ENCODE assay signal across 19 cellular contexts in the genomic region with DNA sequence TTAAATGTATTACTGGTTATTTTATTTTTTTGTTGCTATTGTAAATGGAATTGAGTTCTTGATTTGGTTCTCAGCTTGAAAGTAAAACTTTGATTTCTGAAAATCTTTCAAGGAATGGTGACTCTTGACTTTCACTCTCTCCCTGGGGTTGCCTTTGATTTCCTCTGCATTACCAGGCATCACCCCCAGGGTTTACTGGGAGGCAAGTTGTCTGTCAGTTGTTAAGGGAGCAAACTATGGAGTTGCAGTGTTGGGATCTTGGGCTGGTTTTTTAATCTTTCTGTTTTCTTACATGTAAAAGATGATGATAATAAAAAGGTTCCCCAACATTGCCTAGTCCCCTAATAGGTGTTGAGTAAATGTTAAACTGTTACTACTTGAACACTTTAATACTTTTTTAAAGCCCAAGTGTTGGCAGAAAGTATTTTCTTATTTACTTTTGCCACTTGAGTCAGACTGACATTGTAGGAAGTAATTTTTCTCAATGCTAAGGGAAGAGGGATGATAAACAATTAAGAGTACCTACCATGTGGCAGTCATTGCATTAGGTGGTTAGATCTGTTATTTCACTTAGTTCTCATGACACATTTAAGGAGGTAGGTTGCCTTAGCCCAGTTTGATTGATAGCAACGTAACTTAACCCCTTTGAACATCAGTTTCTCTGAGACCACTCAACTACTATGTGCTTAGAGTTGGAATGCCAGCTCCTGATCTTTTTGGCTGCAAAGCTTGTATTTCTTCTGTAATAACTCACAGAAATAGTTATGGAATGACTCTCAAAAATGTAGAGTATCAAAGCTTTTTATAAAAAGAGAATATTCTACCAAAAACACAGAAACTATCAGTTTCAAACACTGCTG.
DNase-seq lines count a peak whose midpoint lies in the region; ATAC-seq and TF ChIP-seq lines count a peak whose summit lies in the region.
"Had no signal": no experiment of that assay in that cellular context is flagged by ENCODE, and none has a peak within 500 bp of the region (broad histone marks: within the 10 kb centered on the region; RNA-seq: fewer than 3 reads in every experiment).

No MANE protein-coding gene starts in this region.

- in situ Hi-C loops in mammary epithelial cell (cut with MboI; ENCODE audit: low sequenced_read_pairs in 2 of 2) = no loop called here

- no peaks in the 10 kb centered on the region for H3K36me3 ChIP-seq in mammary epithelial cell (ENCODE audit: insufficient read depth, low read length)
- H3K36me3 ChIP-seq in breast epithelium = no peaks in the 10 kb centered on the region
- H3K36me3 ChIP-seq: tibial nerve had no signal

- no peak overlapping the region for H3K4me2 ChIP-seq in mammary epithelial cell (ENCODE audit: insufficient read depth, low read depth, low read length)

- peak; percentile 85 for ATAC-seq in WTC11
- no peak for ATAC-seq in foreskin keratinocyte
- no peak for ATAC-seq in HG03196 (IDR thresholded peaks at IDR 0.05; ENCODE audit: unreplicated experiment)
- ATAC-seq: activated T-helper 17 cell treated with anti-CD3 and anti-CD28 coated beads, Interleukin-2, amount 50 U/mL, for 72 hours; body of pancreas had no signal

- no peak overlapping the region for H3K4me3 ChIP-seq in mammary epithelial cell (replicated peaks in 1 of 3; ENCODE audit: insufficient read depth in 1 of 3, low read depth in 2 of 3, low read length in 3 of 3)
- H3K4me3 ChIP-seq in breast epithelium = no peak overlapping the region
- H3K4me3 ChIP-seq: body of pancreas, tibial nerve had no signal

- BruUV-seq in mammary epithelial cell (replicated peaks; lab: Mats Ljungman, UMichigan) = no TSS peak

- intact Hi-C loops in mammary epithelial cell (cut with micrococcal nuclease) = no loop called here
- intact Hi-C loops in breast epithelium (cut with DNase I; ENCODE audit: low total_unique reads) = no loop called here

- no peak for DNase-seq in mammary epithelial cell
- no peak for DNase-seq in breast epithelium (ENCODE audit: low spot score in 2 of 2)
- DNase-seq in WTC11 (ENCODE audit: low spot score) = peak; percentile 24
- DNase-seq in foreskin keratinocyte = no peak
- DNase-seq in type B pancreatic cell (ENCODE audit: extremely low spot score, unreplicated experiment) = no peak
- no peak for DNase-seq in GM03348 (ENCODE audit: low spot score)
- DNase-seq in NCI-H2196 treated with DMSO at 0.1 percent for 48 hours (lab: John Stamatoyannopoulos, UW; ENCODE audit: unreplicated experiment) = no peak
- DNase-seq: activated CD4-positive, alpha-beta memory T cell treated with anti-CD3 and anti-CD28 coated beads for 36 hours; body of pancreas; hypothalamus; Karpas-422; NCI-H1694 treated with DMSO at 0.1 percent for 48 hours; NCI-H774; posterior cingulate gyrus; Right ventricle myocardium superior; T1000 had no signal

- peaks cover 9% of the 10 kb centered on the region for H3K36me3 Mint-ChIP-seq in WTC11
- H3K36me3 Mint-ChIP-seq in type B pancreatic cell = peaks cover 8% of the 10 kb centered on the region
- H3K36me3 Mint-ChIP-seq: activated CD4-positive, alpha-beta memory T cell treated with anti-CD3 and anti-CD28 coated beads for 36 hours had no signal

- H3K4me1 ChIP-seq in mammary epithelial cell (ENCODE audit: insufficient read depth, low read length) (peaks cover 19% of the 10 kb centered on the region), breast epithelium (no peaks in the 10 kb centered on the region), foreskin keratinocyte (peaks cover 21% of the 10 kb centered on the region)
- H3K4me1 ChIP-seq: body of pancreas had no signal

- H3K4me3 Mint-ChIP-seq in WTC11 (no peak overlapping the region), type B pancreatic cell (no peak overlapping the region)
- H3K4me3 Mint-ChIP-seq: activated CD4-positive, alpha-beta memory T cell treated with anti-CD3 and anti-CD28 coated beads for 36 hours; activated T-helper 17 cell treated with anti-CD3 and anti-CD28 coated beads, Interleukin-2, amount 50 U/mL, for 72 hours had no signal

- H3K79me2 ChIP-seq in mammary epithelial cell (ENCODE audit: insufficient read depth, low read length) = no peaks in the 10 kb centered on the region

- CTCF ChIA-PET in mammary epithelial cell (lab: Charles Lee; ENCODE audit: low non-redundant PET) (no interaction called here), WTC11 (lab: Charles Lee) (interaction anchor here (0.8 kb wide), 1 partner anchor 14 kb away, joined by 3 read pairs; no protein-coding TSS in a partner anchor)

- H3K9ac ChIP-seq in mammary epithelial cell (ENCODE audit: insufficient read depth, low read length) = no peak overlapping the region

- no peaks in the 10 kb centered on the region for H3K27me3 Mint-ChIP-seq in WTC11 (ENCODE audit: low read depth)
- no peaks in the 10 kb centered on the region for H3K27me3 Mint-ChIP-seq in type B pancreatic cell

- WGBS in mammary epithelial cell (ENCODE audit: low coverage, missing lambda C conversion rate) = 67% methylated on average over 1 of the region's 1 CpG

- H2AFZ ChIP-seq in mammary epithelial cell (ENCODE audit: low read depth, low read length) = no peak overlapping the region

- TF ChIP-seq CTCF in mammary epithelial cell (conservative IDR thresholded peaks at IDR 0.05 in 1 of 2, IDR thresholded peaks at IDR 0.05 in 1 of 2; ENCODE audit: extremely low read depth in 1 of 2, insufficient read depth in 1 of 2, low read depth in 1 of 2, low read length in 2 of 2) (peak; percentile 14 to 23), breast epithelium (IDR thresholded peaks at IDR 0.05) (no peak), WTC11 (IDR thresholded peaks at IDR 0.05) (no peak; the same call in 1 of the 2 replicates), foreskin keratinocyte (conservative IDR thresholded peaks at IDR 0.05) (peak; percentile 33), type B pancreatic cell (conservative IDR thresholded peaks at IDR 0.05) (peak; percentile 57)

- H3K9me3 Mint-ChIP-seq in WTC11 (peaks cover 17% of the 10 kb centered on the region), type B pancreatic cell (peaks cover 5% of the 10 kb centered on the region)
- H3K9me3 Mint-ChIP-seq: activated T-helper 17 cell treated with anti-CD3 and anti-CD28 coated beads, Interleukin-2, amount 50 U/mL, for 72 hours had no signal

- H3K4me1 Mint-ChIP-seq in WTC11 (peaks cover 3% of the 10 kb centered on the region; the same call in 1 of the 2 replicates), type B pancreatic cell (ENCODE audit: unreplicated experiment) (peaks cover 30% of the 10 kb centered on the region)

- no peaks in the 10 kb centered on the region for H4K20me1 ChIP-seq in mammary epithelial cell (ENCODE audit: insufficient read depth, low read length)

- H3K27ac Mint-ChIP-seq in WTC11 (no peak overlapping the region), type B pancreatic cell (no peak overlapping the region)
- H3K27ac Mint-ChIP-seq: activated CD4-positive, alpha-beta memory T cell treated with anti-CD3 and anti-CD28 coated beads for 36 hours; activated T-helper 17 cell treated with anti-CD3 and anti-CD28 coated beads, Interleukin-2, amount 50 U/mL, for 72 hours had no signal

- H3K27me3 ChIP-seq in mammary epithelial cell (ENCODE audit: insufficient read depth, low read length) = no peaks in the 10 kb centered on the region
- no peaks in the 10 kb centered on the region for H3K27me3 ChIP-seq in breast epithelium
- no peaks in the 10 kb centered on the region for H3K27me3 ChIP-seq in foreskin keratinocyte
- H3K27me3 ChIP-seq: body of pancreas, tibial nerve had no signal

- H3K9me3 ChIP-seq in mammary epithelial cell (replicated peaks; ENCODE audit: insufficient read depth, low read length) (no peaks in the 10 kb centered on the region), breast epithelium (no peaks in the 10 kb centered on the region)
- H3K9me3 ChIP-seq: body of pancreas had no signal

- dilution Hi-C loops in mammary epithelial cell (cut with HindIII; ENCODE audit: low sequenced_read_pairs) = no loop called here

- no peak for TF ChIP-seq POLR2A in breast epithelium (IDR thresholded peaks at IDR 0.05)

- no peak overlapping the region for H3K27ac ChIP-seq in mammary epithelial cell (ENCODE audit: insufficient read depth, low read depth, low read length)
- no peak overlapping the region for H3K27ac ChIP-seq in breast epithelium
- no peak overlapping the region for H3K27ac ChIP-seq in foreskin keratinocyte
- H3K27ac ChIP-seq: body of pancreas, tibial nerve had no signal

- POLR2A ChIA-PET in WTC11 (lab: Charles Lee) = no interaction called here

TF ChIP-seq in WTC11, 78 proteins besides CTCF, POLR2A, EP300 and RAD21 (continues in another document):
- TF ChIP-seq CREB1 (CRISPR knock-in tag; IDR thresholded peaks at IDR 0.05) (no peak), PRRX2 (CRISPR knock-in tag; IDR thresholded peaks at IDR 0.05) (no peak), GABPB1 (CRISPR knock-in tag; IDR thresholded peaks at IDR 0.05) (no peak)
- TF ChIP-seq, protein P1, sequence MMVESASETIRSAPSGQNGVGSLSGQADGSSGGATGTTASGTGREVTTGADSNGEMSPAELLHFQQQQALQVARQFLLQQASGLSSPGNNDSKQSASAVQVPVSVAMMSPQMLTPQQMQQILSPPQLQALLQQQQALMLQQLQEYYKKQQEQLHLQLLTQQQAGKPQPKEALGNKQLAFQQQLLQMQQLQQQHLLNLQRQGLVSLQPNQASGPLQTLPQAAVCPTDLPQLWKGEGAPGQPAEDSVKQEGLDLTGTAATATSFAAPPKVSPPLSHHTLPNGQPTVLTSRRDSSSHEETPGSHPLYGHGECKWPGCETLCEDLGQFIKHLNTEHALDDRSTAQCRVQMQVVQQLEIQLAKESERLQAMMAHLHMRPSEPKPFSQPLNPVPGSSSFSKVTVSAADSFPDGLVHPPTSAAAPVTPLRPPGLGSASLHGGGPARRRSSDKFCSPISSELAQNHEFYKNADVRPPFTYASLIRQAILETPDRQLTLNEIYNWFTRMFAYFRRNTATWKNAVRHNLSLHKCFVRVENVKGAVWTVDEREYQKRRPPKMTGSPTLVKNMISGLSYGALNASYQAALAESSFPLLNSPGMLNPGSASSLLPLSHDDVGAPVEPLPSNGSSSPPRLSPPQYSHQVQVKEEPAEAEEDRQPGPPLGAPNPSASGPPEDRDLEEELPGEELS (CRISPR knock-in tag; IDR thresholded peaks at IDR 0.05) = no peak
- TF ChIP-seq, protein P2, sequence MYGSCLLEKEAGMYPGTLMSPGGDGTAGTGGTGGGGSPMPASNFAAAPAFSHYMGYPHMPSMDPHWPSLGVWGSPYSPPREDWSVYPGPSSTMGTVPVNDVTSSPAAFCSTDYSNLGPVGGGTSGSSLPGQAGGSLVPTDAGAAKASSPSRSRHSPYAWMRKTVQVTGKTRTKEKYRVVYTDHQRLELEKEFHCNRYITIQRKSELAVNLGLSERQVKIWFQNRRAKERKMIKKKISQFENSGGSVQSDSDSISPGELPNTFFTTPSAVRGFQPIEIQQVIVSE (CRISPR knock-in tag; IDR thresholded peaks at IDR 0.05; ENCODE audit: borderline replicate concordance) = no peak

Comparison
In these comparisons a context has a peak if more than half of its experiments do, and no peak if none do; other contexts are left out.
1. CTCF ChIP-seq: peak in mammary epithelial cell (2 of 2), foreskin keratinocyte (single experiment) and type B pancreatic cell (single experiment); none in breast epithelium (0 of 3) and WTC11 (single experiment).